2 cellular contexts compared by ENCODE assay signal in the genomic region with DNA sequence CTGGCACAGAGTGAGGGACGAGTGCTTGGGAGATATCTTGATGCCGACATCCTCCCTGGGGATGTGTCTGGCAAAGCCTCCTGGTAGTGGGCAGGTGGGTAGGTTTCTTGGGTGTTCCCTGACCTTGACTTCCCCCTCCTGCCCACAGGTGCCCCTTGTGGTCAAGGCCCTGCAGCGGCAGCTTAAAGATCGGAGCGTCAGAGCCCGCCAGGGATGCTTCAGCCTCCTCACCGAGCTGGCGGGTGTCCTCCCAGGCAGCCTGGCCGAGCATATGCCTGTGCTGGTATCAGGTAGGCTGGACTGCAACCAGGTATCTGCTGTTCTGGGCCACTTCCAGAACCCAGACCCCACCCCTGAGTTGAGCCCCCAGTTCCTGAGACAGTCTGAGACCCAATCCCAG.
TF ChIP-seq lines count a peak whose summit lies in the region.

No MANE protein-coding gene starts in this region.

TF ChIP-seq in HCT116, 20 proteins besides CTCF, POLR2A, EP300 and RAD21:
- TF ChIP-seq SRF (IDR thresholded peaks at IDR 0.05; ENCODE audit: low read depth): no peak
- no peak for TF ChIP-seq EGR1 (IDR thresholded peaks at IDR 0.05; ENCODE audit: low read depth)

TF ChIP-seq in K562, 482 proteins besides CTCF, POLR2A, EP300 and RAD21:
- TF ChIP-seq, protein P1, sequence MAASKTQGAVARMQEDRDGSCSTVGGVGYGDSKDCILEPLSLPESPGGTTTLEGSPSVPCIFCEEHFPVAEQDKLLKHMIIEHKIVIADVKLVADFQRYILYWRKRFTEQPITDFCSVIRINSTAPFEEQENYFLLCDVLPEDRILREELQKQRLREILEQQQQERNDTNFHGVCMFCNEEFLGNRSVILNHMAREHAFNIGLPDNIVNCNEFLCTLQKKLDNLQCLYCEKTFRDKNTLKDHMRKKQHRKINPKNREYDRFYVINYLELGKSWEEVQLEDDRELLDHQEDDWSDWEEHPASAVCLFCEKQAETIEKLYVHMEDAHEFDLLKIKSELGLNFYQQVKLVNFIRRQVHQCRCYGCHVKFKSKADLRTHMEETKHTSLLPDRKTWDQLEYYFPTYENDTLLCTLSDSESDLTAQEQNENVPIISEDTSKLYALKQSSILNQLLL (CRISPR knock-in tag; IDR thresholded peaks at IDR 0.05; ENCODE audit: borderline replicate concordance): no peak
- TF ChIP-seq, protein P2, sequence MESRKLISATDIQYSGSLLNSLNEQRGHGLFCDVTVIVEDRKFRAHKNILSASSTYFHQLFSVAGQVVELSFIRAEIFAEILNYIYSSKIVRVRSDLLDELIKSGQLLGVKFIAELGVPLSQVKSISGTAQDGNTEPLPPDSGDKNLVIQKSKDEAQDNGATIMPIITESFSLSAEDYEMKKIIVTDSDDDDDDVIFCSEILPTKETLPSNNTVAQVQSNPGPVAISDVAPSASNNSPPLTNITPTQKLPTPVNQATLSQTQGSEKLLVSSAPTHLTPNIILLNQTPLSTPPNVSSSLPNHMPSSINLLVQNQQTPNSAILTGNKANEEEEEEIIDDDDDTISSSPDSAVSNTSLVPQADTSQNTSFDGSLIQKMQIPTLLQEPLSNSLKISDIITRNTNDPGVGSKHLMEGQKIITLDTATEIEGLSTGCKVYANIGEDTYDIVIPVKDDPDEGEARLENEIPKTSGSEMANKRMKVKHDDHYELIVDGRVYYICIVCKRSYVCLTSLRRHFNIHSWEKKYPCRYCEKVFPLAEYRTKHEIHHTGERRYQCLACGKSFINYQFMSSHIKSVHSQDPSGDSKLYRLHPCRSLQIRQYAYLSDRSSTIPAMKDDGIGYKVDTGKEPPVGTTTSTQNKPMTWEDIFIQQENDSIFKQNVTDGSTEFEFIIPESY (CRISPR knock-in tag; IDR thresholded peaks at IDR 0.05): peak; percentile 97
TF ChIP-seq in K562: peak in this region for 1.
